ENCODE assay signal across 17 cellular contexts in genomic region chr9:97956365-97956764, GRCh38. TPM values are rescaled to one million over a fixed set of nuclear protein-coding genes. Genes with fewer than 3 reads are reported as not detected.
DNase-seq lines count a peak whose midpoint lies in the region; ATAC-seq and TF ChIP-seq lines count a peak whose summit lies in the region.
"Had no signal": no experiment of that assay in that cellular context is flagged by ENCODE, and none has a peak within 500 bp of the region (broad histone marks: within the 10 kb centered on the region; RNA-seq: fewer than 3 reads in every experiment).

No MANE protein-coding gene starts in this region.

- ATAC-seq in activated T-helper 17 cell treated with anti-CD3 and anti-CD28 coated beads, Interleukin-2, amount 50 U/mL, for 72 hours (replicated peaks): peak; percentile 54
- ATAC-seq in GM19467 (IDR thresholded peaks at IDR 0.05; ENCODE audit: unreplicated experiment): no peak
- ATAC-seq: A549 had no signal

- no peaks in the 10 kb centered on the region for H3K9me3 ChIP-seq in osteoblast (ENCODE audit: low read depth, low read length)
- H3K9me3 ChIP-seq: A549, HAP-1 had no signal

- DNase-seq in activated naive CD4-positive, alpha-beta T cell (lab: John Stamatoyannopoulos, UW): no peak
- DNase-seq in osteoblast (ENCODE audit: insufficient read length, low spot score, missing footprints): peak; percentile 48
- DNase-seq in NCI-H2171 (lab: John Stamatoyannopoulos, UW): no peak
- DNase-seq: 8988T; C1 segment of cervical spinal cord; Calu3; CD4-positive, alpha-beta memory T cell; COR-L47; DMS53; DMS79 treated with DMSO at 0.1 percent for 48 hours; GOT3; HFFc6 had no signal

- H3K4me2 ChIP-seq in osteoblast (ENCODE audit: insufficient read depth, low read length): no peak overlapping the region
- H3K4me2 ChIP-seq: A549 had no signal

- H3K4me3 Mint-ChIP-seq in activated naive CD4-positive, alpha-beta T cell treated with anti-CD3 and anti-CD28 coated beads, Interleukin-2, amount 50 U/mL, for 24 hours: no peak overlapping the region
- H3K4me3 Mint-ChIP-seq in activated T-helper 17 cell treated with anti-CD3 and anti-CD28 coated beads, Interleukin-2, amount 50 U/mL, for 72 hours: no peak overlapping the region
- H3K4me3 Mint-ChIP-seq: CD4-positive, alpha-beta memory T cell; HFFc6 had no signal

- no peak for TF ChIP-seq CTCF in osteoblast (IDR thresholded peaks at IDR 0.05; ENCODE audit: extremely low read depth, low read depth, low read length)

- no peak overlapping the region for H3K4me3 ChIP-seq in osteoblast (ENCODE audit: insufficient read depth, low read length)
- H3K4me3 ChIP-seq: A549, HAP-1 had no signal

- H4K20me1 ChIP-seq in osteoblast (ENCODE audit: insufficient read depth, low read length): no peaks in the 10 kb centered on the region

- H3K36me3 Mint-ChIP-seq in activated naive CD4-positive, alpha-beta T cell treated with anti-CD3 and anti-CD28 coated beads, Interleukin-2, amount 50 U/mL, for 24 hours: no peaks in the 10 kb centered on the region
- H3K36me3 Mint-ChIP-seq in activated T-helper 17 cell treated with anti-CD3 and anti-CD28 coated beads, Interleukin-2, amount 50 U/mL, for 72 hours (ENCODE audit: low read depth): no peaks in the 10 kb centered on the region
- H3K36me3 Mint-ChIP-seq: CD4-positive, alpha-beta memory T cell had no signal

- no peaks in the 10 kb centered on the region for H3K36me3 ChIP-seq in osteoblast (ENCODE audit: insufficient read depth, low read length)
- H3K36me3 ChIP-seq: HAP-1 had no signal

- H3K27ac ChIP-seq in osteoblast (ENCODE audit: low read depth, low read length): no peak overlapping the region
- H3K27ac ChIP-seq: A549 had no signal

- no peaks in the 10 kb centered on the region for H3K27me3 ChIP-seq in osteoblast (ENCODE audit: insufficient read depth, low read length)

- H3K27me3 Mint-ChIP-seq in activated naive CD4-positive, alpha-beta T cell treated with anti-CD3 and anti-CD28 coated beads, Interleukin-2, amount 50 U/mL, for 24 hours: no peaks in the 10 kb centered on the region
- H3K27me3 Mint-ChIP-seq in activated T-helper 17 cell treated with anti-CD3 and anti-CD28 coated beads, Interleukin-2, amount 50 U/mL, for 72 hours: no peaks in the 10 kb centered on the region
- H3K27me3 Mint-ChIP-seq: CD4-positive, alpha-beta memory T cell had no signal

- no peak overlapping the region for H2AFZ ChIP-seq in osteoblast (ENCODE audit: low read length)

- H3K4me1 Mint-ChIP-seq in activated naive CD4-positive, alpha-beta T cell treated with anti-CD3 and anti-CD28 coated beads, Interleukin-2, amount 50 U/mL, for 24 hours: peaks cover 2% of the 10 kb centered on the region
- H3K4me1 Mint-ChIP-seq in activated T-helper 17 cell treated with anti-CD3 and anti-CD28 coated beads, Interleukin-2, amount 50 U/mL, for 72 hours: peaks cover 8% of the 10 kb centered on the region

- no peaks in the 10 kb centered on the region for H3K79me2 ChIP-seq in osteoblast (ENCODE audit: insufficient read depth, low read length)

- peaks cover 11% of the 10 kb centered on the region for H3K4me1 ChIP-seq in osteoblast (ENCODE audit: insufficient read depth, low read length)
- H3K4me1 ChIP-seq: A549 had no signal

- peak overlapping the region; percentile 65 for H3K27ac Mint-ChIP-seq in activated naive CD4-positive, alpha-beta T cell treated with anti-CD3 and anti-CD28 coated beads, Interleukin-2, amount 50 U/mL, for 24 hours
- no peak overlapping the region for H3K27ac Mint-ChIP-seq in activated T-helper 17 cell treated with anti-CD3 and anti-CD28 coated beads, Interleukin-2, amount 50 U/mL, for 72 hours
- H3K27ac Mint-ChIP-seq: CD4-positive, alpha-beta memory T cell; HFFc6 had no signal

- H3K9me3 Mint-ChIP-seq in activated naive CD4-positive, alpha-beta T cell treated with anti-CD3 and anti-CD28 coated beads, Interleukin-2, amount 50 U/mL, for 24 hours: no peaks in the 10 kb centered on the region
- H3K9me3 Mint-ChIP-seq in activated T-helper 17 cell treated with anti-CD3 and anti-CD28 coated beads, Interleukin-2, amount 50 U/mL, for 72 hours: no peaks in the 10 kb centered on the region
- H3K9me3 Mint-ChIP-seq: HFFc6 had no signal

RNA-seq across cellular contexts. Expression of gene HEMGN, which starts 18.4 kb away (rescaled TPM):
- total RNA-seq in activated T-helper 17 cell treated with anti-CD3 and anti-CD28 coated beads, Interleukin-2, amount 50 U/mL, for 72 hours: 1 to 10 TPM in 1 of 2 donors, under 1 TPM in 1; 0.95 to 1.2 TPM
- total RNA-seq in osteoblast: not detected in 2 replicates
- total RNA-seq: Calu3, HFFc6 had no signal

RNA-seq across cellular contexts. Expression of gene ANP32B, which starts 26.8 kb away (rescaled TPM):
- 100 to 1,000 TPM; 182 to 257 TPM for total RNA-seq in activated T-helper 17 cell treated with anti-CD3 and anti-CD28 coated beads, Interleukin-2, amount 50 U/mL, for 72 hours
- 12.7 and 13.8 TPM in 2 replicates for total RNA-seq in osteoblast

RNA-seq across cellular contexts. Expression of gene TRMO, which starts 34.1 kb away (rescaled TPM):
- 10 to 100 TPM; 21.3 to 23.6 TPM for total RNA-seq in activated T-helper 17 cell treated with anti-CD3 and anti-CD28 coated beads, Interleukin-2, amount 50 U/mL, for 72 hours
- total RNA-seq in osteoblast: 23.9 and 26.5 TPM in 2 replicates

Comparison
In these comparisons a context has a peak if more than half of its experiments do, and no peak if none do; other contexts are left out.
1. RNA of gene ANP32B, which starts 26.8 kb away (total RNA-seq): 182 to 257 TPM in activated T-helper 17 cell treated with anti-CD3 and anti-CD28 coated beads, Interleukin-2, amount 50 U/mL, for 72 hours; 12.7 to 13.8 TPM in osteoblast; every median in the first group is over 10 times any median in the second.